ENCODE assay signal across 18 cellular contexts in the genomic region with DNA sequence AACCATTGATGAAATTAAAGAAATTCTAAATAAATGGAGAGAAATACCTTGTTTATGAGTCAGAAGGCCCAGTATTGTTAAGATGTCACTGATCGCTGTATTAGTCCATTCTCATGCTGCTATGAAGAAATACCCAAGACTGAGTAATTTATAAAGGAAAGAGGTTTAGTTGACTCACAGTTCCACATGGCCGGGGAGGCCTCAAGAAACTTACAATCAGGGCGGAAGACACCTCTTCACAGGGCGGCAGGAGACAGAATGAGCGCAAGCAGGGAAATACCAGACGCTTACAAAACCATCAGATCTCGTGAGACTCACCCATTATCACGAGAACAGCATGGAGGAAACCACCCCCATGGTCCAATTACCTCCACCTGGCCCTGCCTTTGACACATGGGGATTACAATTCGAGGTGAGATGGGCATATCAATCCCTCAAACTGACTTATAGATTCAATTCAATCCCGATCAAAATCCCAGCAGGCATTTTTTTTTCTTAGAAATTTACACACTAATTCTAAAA.
A peak's percentile ranks its signal among the peaks of the same experiment; 100 is the strongest.
DNase-seq lines count a peak whose midpoint lies in the region; ATAC-seq lines count a peak whose summit lies in the region.
"Had no signal": no experiment of that assay in that cellular context is flagged by ENCODE, and none has a peak within 500 bp of the region (broad histone marks: within the 10 kb centered on the region; RNA-seq: fewer than 3 reads in every experiment).

No MANE protein-coding gene starts in this region.

- ATAC-seq in GM19324 (IDR thresholded peaks at IDR 0.05; ENCODE audit: low FRiP score, unreplicated experiment), result no peak
- ATAC-seq: GM23338, Right ventricle myocardium inferior had no signal

- peak; percentile 9 for DNase-seq in stimulated activated CD4-positive, alpha-beta T cell treated with anti-CD3 and anti-CD28 coated beads, Interleukin-1b, Interleukin-23, amount 100 ng/mL, for 48 hours
- DNase-seq in stimulated activated CD4-positive, alpha-beta T cell treated with anti-CD3 and anti-CD28 coated beads, Interleukin-12 subunit alpha, Interleukin-12 subunit beta, amount 100 ng/mL, for 4 hours, result no peak
- peak; percentile 13 for DNase-seq in RPMI7951 (ENCODE audit: low read depth)
- DNase-seq in epithelial cell of prostate (ENCODE audit: low read depth, low spot score), result peak; percentile 24
- DNase-seq in D341Med (ENCODE audit: low spot score), result no peak
- DNase-seq in COR-L47 (lab: John Stamatoyannopoulos, UW), result no peak
- DNase-seq in nucleus accumbens (lab: John Stamatoyannopoulos, UW), result no peak
- DNase-seq: Caco-2; NCI-H1092; NCI-H1694; NCI-H2107; NCI-H69; NK-92 treated with Interleukin-12 subunit alpha and Interleukin-12 subunit beta, amount 100 ng/mL, for 24 hours; OCI-M1; SK-N-SH had no signal

- peak overlapping the region; percentile 54 for H3K27ac ChIP-seq in epithelial cell of prostate

Comparison
In these comparisons a context has a peak if more than half of its experiments do, and no peak if none do; other contexts are left out.
1. DNase-seq: peak in stimulated activated CD4-positive, alpha-beta T cell treated with anti-CD3 and anti-CD28 coated beads, Interleukin-1b, Interleukin-23, amount 100 ng/mL, for 48 hours (single experiment), RPMI7951 (single experiment) and epithelial cell of prostate (single experiment); none in stimulated activated CD4-positive, alpha-beta T cell treated with anti-CD3 and anti-CD28 coated beads, Interleukin-12 subunit alpha, Interleukin-12 subunit beta, amount 100 ng/mL, for 4 hours (single experiment), D341Med (single experiment), COR-L47 (single experiment) and nucleus accumbens (0 of 56).